Comparison of ENCODE assay signal across 17 cellular contexts in the genomic region with DNA sequence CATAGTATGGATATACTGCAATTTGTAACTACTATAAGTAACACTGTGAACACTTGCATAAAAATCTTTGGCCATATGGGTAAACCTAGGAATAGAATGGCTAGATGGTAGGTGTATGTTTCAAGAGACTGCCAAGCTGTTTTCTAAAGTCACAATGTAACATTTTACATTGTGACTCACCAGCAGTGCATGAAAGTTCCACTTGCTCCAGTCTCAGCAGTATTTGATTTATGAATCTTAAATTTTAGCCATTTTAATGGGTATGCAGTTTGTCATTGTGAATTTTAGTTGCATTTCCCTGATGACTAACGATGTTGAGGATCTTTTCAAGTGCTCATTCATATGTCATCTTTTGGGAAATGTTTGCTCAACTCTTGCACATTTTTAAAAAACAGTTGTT.
DNase-seq lines count a peak whose midpoint lies in the region; ATAC-seq and TF ChIP-seq lines count a peak whose summit lies in the region.
"Had no signal": no experiment of that assay in that cellular context is flagged by ENCODE, and none has a peak within 500 bp of the region (broad histone marks: within the 10 kb centered on the region; RNA-seq: fewer than 3 reads in every experiment).

No MANE protein-coding gene starts in this region.

- TF ChIP-seq EP300 in suprapubic skin (IDR thresholded peaks at IDR 0.05): no peak

- H2AFZ ChIP-seq in osteoblast (ENCODE audit: low read length): no peak overlapping the region

- ATAC-seq in esophagus mucosa (no peak), HG03521 (IDR thresholded peaks at IDR 0.05; ENCODE audit: unreplicated experiment) (no peak)
- ATAC-seq: activated CD4-positive, CD25-positive, alpha-beta regulatory T cell treated with anti-CD3 and anti-CD28 coated beads, Interleukin-2, amount 50 U/mL, for 24 hours; Panc1; stimulated activated naive B cell treated with anti-CD40 and anti-IgM and Interleukin-4, amounts not matched to agents 10 μg/mL and 1 μg/mL and 100 μg/mL, for 72 hours had no signal

- H3K4me2 ChIP-seq in osteoblast (ENCODE audit: insufficient read depth, low read length): peak overlapping the region; percentile 23

- H3K36me3 ChIP-seq in HEK293 (ENCODE audit: control insufficient read depth in 2 of 2, insufficient read depth in 1 of 2, low read length in 2 of 2) (peaks cover 0 to 61% of the 10 kb centered on the region in 2 experiments; a peak in 2 of 3 replicates), osteoblast (ENCODE audit: insufficient read depth, low read length) (peaks cover 14% of the 10 kb centered on the region), suprapubic skin (peaks cover 28% of the 10 kb centered on the region)
- H3K36me3 ChIP-seq: breast epithelium had no signal

- H3K79me2 ChIP-seq in osteoblast (ENCODE audit: insufficient read depth, low read length): peaks cover 4% of the 10 kb centered on the region

- TF ChIP-seq CTCF in HEK293 (tag by site-specific recombination; IDR thresholded peaks at IDR 0.05) (no peak), choroid plexus epithelial cell (conservative IDR thresholded peaks at IDR 0.05; ENCODE audit: low read depth, low read length) (no peak), osteoblast (IDR thresholded peaks at IDR 0.05; ENCODE audit: extremely low read depth, low read depth, low read length) (no peak), suprapubic skin (IDR thresholded peaks at IDR 0.05) (no peak)

- H3K9me3 ChIP-seq in HEK293 (ENCODE audit: control insufficient read depth, insufficient read depth, low read depth, low read length) (no peaks in the 10 kb centered on the region), osteoblast (ENCODE audit: low read depth, low read length) (no peaks in the 10 kb centered on the region), suprapubic skin (no peaks in the 10 kb centered on the region)
- H3K9me3 ChIP-seq: breast epithelium, tibial nerve had no signal

- TF ChIP-seq POLR2A in suprapubic skin (IDR thresholded peaks at IDR 0.05): no peak

- WGBS in suprapubic skin: 83% methylated on average over 1 of the region's 1 CpG

- H3K27ac ChIP-seq in HEK293 (ENCODE audit: extremely low read depth, low read depth, low read length) (no peak overlapping the region), osteoblast (ENCODE audit: low read depth, low read length) (no peak overlapping the region), suprapubic skin (no peak overlapping the region)
- H3K27ac ChIP-seq: breast epithelium, tibial nerve had no signal

- CTCF ChIA-PET in HEK293 (lab: Yijun Ruan, JAX): interaction anchor here (1.5 to 1.6 kb wide), 2 partner anchors 252 to 532 kb away, joined by 4 to 6 read pairs; no protein-coding TSS in a partner anchor

- H3K4me3 ChIP-seq in HEK293 (ENCODE audit: low read depth, low read length) (no peak overlapping the region), choroid plexus epithelial cell (ENCODE audit: low read depth, low read length) (no peak overlapping the region), osteoblast (ENCODE audit: insufficient read depth, low read length) (no peak overlapping the region), suprapubic skin (no peak overlapping the region)
- H3K4me3 ChIP-seq: breast epithelium, tibial nerve had no signal

- POLR2A ChIA-PET in HEK293 (lab: Yijun Ruan, JAX): no interaction called here

- DNase-seq in AG08395 (ENCODE audit: low spot score): peak; percentile 25
- DNase-seq in choroid plexus epithelial cell (ENCODE audit: low read depth): peak; percentile 19
- DNase-seq in osteoblast (ENCODE audit: insufficient read length, low spot score, missing footprints): no peak
- DNase-seq in suprapubic skin (ENCODE audit: low spot score in 2 of 2): no peak
- no peak for DNase-seq in stimulated activated CD4-positive, alpha-beta T cell treated with anti-CD3 and anti-CD28 coated beads, Interleukin-12 subunit alpha, Interleukin-12 subunit beta, amount 100 ng/mL, for 4 hours
- DNase-seq: activated naive CD8-positive, alpha-beta T cell treated with anti-CD3 and anti-CD28 coated beads for 36 hours; islet precursor cell; NCI-H748 treated with DMSO at 0.1 percent for 48 hours; nephron progenitor cell; stimulated activated naive B cell treated with anti-CD40 and anti-IgM and Interleukin-4, amounts not matched to agents 10 μg/mL and 1 μg/mL and 100 μg/mL, for 72 hours had no signal

- H4K20me1 ChIP-seq in osteoblast (ENCODE audit: insufficient read depth, low read length): no peaks in the 10 kb centered on the region

- H3K4me1 ChIP-seq in HEK293 (ENCODE audit: control insufficient read depth, insufficient read depth, low read length): peaks cover 4% of the 10 kb centered on the region; the same call in 1 of the 2 replicates
- peaks cover 43% of the 10 kb centered on the region for H3K4me1 ChIP-seq in osteoblast (ENCODE audit: insufficient read depth, low read length)
- H3K4me1 ChIP-seq in suprapubic skin: peaks cover 12% of the 10 kb centered on the region
- H3K4me1 ChIP-seq: breast epithelium had no signal

- no peaks in the 10 kb centered on the region for H3K27me3 ChIP-seq in osteoblast (ENCODE audit: insufficient read depth, low read length)
- H3K27me3 ChIP-seq in suprapubic skin: no peaks in the 10 kb centered on the region
- H3K27me3 ChIP-seq: breast epithelium, tibial nerve had no signal

TF ChIP-seq in HEK293, 187 proteins besides CTCF, POLR2A, EP300 and RAD21:
- TF ChIP-seq, protein P1, sequence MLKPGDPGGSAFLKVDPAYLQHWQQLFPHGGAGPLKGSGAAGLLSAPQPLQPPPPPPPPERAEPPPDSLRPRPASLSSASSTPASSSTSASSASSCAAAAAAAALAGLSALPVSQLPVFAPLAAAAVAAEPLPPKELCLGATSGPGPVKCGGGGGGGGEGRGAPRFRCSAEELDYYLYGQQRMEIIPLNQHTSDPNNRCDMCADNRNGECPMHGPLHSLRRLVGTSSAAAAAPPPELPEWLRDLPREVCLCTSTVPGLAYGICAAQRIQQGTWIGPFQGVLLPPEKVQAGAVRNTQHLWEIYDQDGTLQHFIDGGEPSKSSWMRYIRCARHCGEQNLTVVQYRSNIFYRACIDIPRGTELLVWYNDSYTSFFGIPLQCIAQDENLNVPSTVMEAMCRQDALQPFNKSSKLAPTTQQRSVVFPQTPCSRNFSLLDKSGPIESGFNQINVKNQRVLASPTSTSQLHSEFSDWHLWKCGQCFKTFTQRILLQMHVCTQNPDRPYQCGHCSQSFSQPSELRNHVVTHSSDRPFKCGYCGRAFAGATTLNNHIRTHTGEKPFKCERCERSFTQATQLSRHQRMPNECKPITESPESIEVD (tag by site-specific recombination; IDR thresholded peaks at IDR 0.05): peak; percentile 29; the same call in 1 of the 2 replicates
- TF ChIP-seq GFI1B (tag by site-specific recombination; IDR thresholded peaks at IDR 0.05) (no peak), ZNF610 (tag by site-specific recombination; IDR thresholded peaks at IDR 0.05; ENCODE audit: borderline replicate concordance) (no peak), ZNF560 (tag by site-specific recombination; IDR thresholded peaks at IDR 0.05; ENCODE audit: borderline replicate concordance) (no peak), SETDB1 (IDR thresholded peaks at IDR 0.05; ENCODE audit: insufficient read length, low read length) (no peak)
- TF ChIP-seq, protein P2, sequence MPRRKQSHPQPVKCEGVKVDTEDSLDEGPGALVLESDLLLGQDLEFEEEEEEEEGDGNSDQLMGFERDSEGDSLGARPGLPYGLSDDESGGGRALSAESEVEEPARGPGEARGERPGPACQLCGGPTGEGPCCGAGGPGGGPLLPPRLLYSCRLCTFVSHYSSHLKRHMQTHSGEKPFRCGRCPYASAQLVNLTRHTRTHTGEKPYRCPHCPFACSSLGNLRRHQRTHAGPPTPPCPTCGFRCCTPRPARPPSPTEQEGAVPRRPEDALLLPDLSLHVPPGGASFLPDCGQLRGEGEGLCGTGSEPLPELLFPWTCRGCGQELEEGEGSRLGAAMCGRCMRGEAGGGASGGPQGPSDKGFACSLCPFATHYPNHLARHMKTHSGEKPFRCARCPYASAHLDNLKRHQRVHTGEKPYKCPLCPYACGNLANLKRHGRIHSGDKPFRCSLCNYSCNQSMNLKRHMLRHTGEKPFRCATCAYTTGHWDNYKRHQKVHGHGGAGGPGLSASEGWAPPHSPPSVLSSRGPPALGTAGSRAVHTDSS (tag by site-specific recombination; IDR thresholded peaks at IDR 0.05): no peak

Comparison
In these comparisons a context has a peak if more than half of its experiments do, and no peak if none do; other contexts are left out.
1. DNase-seq: peak in AG08395 (single experiment) and choroid plexus epithelial cell (single experiment); none in osteoblast (single experiment), suprapubic skin (0 of 2) and stimulated activated CD4-positive, alpha-beta T cell treated with anti-CD3 and anti-CD28 coated beads, Interleukin-12 subunit alpha, Interleukin-12 subunit beta, amount 100 ng/mL, for 4 hours (single experiment).